ENCODE assay signal across 1 cellular context in the genomic region with DNA sequence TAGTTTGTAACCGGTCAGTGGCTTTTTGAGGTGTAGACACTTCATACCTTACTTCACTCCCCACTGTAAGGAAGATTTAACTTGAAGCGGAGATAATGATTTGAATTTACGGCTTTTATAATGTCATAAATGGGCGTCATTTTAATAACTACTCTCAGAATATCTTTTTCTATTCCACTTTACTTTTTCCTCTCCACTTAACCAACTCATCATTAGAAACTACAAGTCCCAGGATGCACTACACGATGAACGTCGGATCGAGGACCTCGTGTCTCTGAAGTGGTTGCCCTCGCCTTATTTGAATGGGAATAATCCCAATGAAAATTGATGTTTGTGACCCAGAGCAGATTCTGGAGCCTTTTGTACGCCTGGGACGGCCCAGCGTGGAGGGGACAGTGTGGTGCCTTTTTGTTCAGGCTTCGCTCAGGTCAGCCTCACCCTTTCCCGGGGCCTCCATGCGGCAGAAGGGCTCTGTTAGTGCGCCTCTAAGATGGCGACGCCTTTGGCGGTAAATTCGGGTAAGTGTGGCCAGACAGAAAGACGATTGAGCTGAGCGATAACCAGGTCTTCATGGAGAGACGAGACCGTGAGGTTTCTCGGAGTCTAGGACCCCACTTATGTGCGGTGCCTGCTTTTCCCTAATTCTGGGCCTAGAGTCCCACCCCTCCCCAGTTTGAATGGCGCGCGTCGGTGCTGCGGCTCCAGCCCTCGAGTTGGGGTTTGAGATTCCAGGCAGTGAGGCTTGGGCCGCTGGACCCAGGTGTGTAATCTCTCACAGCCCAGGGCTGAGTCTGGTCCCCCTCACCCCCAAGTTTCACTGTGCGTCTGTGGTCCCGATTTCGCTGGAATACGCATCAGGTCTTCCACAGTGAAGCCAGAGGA.
TF ChIP-seq lines count a peak whose summit lies in the region.

A gene with protein sequence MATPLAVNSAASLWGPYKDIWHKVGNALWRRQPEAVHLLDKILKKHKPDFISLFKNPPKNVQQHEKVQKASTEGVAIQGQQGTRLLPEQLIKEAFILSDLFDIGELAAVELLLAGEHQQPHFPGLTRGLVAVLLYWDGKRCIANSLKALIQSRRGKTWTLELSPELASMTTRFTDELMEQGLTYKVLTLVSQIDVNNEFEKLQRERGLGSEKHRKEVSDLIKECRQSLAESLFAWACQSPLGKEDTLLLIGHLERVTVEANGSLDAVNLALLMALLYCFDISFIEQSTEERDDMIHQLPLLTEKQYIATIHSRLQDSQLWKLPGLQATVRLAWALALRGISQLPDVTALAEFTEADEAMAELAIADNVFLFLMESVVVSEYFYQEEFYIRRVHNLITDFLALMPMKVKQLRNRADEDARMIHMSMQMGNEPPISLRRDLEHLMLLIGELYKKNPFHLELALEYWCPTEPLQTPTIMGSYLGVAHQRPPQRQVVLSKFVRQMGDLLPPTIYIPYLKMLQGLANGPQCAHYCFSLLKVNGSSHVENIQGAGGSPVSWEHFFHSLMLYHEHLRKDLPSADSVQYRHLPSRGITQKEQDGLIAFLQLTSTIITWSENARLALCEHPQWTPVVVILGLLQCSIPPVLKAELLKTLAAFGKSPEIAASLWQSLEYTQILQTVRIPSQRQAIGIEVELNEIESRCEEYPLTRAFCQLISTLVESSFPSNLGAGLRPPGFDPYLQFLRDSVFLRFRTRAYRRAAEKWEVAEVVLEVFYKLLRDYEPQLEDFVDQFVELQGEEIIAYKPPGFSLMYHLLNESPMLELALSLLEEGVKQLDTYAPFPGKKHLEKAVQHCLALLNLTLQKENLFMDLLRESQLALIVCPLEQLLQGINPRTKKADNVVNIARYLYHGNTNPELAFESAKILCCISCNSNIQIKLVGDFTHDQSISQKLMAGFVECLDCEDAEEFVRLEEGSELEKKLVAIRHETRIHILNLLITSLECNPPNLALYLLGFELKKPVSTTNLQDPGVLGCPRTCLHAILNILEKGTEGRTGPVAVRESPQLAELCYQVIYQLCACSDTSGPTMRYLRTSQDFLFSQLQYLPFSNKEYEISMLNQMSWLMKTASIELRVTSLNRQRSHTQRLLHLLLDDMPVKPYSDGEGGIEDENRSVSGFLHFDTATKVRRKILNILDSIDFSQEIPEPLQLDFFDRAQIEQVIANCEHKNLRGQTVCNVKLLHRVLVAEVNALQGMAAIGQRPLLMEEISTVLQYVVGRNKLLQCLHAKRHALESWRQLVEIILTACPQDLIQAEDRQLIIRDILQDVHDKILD (N-terminal part only) (plus strand): TSS at position 463 of the 882 bp plus-strand sequence. CDS start 28 bp downstream, at position 491.

TF ChIP-seq in neural cell, 6 proteins besides CTCF, POLR2A, EP300 and RAD21:
- TF ChIP-seq, protein P1, sequence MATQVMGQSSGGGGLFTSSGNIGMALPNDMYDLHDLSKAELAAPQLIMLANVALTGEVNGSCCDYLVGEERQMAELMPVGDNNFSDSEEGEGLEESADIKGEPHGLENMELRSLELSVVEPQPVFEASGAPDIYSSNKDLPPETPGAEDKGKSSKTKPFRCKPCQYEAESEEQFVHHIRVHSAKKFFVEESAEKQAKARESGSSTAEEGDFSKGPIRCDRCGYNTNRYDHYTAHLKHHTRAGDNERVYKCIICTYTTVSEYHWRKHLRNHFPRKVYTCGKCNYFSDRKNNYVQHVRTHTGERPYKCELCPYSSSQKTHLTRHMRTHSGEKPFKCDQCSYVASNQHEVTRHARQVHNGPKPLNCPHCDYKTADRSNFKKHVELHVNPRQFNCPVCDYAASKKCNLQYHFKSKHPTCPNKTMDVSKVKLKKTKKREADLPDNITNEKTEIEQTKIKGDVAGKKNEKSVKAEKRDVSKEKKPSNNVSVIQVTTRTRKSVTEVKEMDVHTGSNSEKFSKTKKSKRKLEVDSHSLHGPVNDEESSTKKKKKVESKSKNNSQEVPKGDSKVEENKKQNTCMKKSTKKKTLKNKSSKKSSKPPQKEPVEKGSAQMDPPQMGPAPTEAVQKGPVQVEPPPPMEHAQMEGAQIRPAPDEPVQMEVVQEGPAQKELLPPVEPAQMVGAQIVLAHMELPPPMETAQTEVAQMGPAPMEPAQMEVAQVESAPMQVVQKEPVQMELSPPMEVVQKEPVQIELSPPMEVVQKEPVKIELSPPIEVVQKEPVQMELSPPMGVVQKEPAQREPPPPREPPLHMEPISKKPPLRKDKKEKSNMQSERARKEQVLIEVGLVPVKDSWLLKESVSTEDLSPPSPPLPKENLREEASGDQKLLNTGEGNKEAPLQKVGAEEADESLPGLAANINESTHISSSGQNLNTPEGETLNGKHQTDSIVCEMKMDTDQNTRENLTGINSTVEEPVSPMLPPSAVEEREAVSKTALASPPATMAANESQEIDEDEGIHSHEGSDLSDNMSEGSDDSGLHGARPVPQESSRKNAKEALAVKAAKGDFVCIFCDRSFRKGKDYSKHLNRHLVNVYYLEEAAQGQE (IDR thresholded peaks at IDR 0.05; ENCODE audit: borderline replicate concordance): peak; percentile 55
- TF ChIP-seq POLR2AphosphoS5 (IDR thresholded peaks at IDR 0.05) (peak; percentile 87), TAF1 (IDR thresholded peaks at IDR 0.05; ENCODE audit: low read depth) (peak; percentile 63), SMC3 (conservative IDR thresholded peaks at IDR 0.05; ENCODE audit: poor library complexity) (no peak), MXI1 (conservative IDR thresholded peaks at IDR 0.05; ENCODE audit: poor library complexity, severe bottlenecking) (peak; percentile 94), EZH2 (IDR thresholded peaks at IDR 0.05; ENCODE audit: borderline replicate concordance, insufficient read depth, low read length, poor library complexity, severe bottlenecking) (no peak)
